1 cellular context compared by ENCODE assay signal in the genomic region with DNA sequence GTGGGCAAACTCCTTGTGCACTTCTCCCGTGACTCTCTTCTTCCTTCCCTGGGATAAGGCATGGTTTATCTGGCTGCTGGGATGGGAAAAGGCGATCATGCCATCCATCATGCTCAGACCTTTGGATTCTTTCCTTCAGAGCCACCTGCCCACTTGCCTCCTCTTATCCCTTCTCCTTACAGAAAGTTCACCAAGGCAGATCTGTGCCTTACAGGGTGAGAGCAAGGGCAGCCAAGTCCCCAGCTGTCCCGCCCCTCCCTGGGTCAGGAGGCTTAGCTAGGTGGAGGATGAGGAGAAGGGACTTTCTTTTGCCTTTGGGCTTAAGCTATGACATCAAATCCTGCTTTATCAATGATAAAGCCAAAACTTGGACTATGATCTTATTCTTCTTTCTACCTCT.
TF ChIP-seq lines count a peak whose summit lies in the region.

No MANE protein-coding gene starts in this region.

TF ChIP-seq in HepG2, 621 proteins besides CTCF, POLR2A, EP300 and RAD21:
- TF ChIP-seq, protein P1, sequence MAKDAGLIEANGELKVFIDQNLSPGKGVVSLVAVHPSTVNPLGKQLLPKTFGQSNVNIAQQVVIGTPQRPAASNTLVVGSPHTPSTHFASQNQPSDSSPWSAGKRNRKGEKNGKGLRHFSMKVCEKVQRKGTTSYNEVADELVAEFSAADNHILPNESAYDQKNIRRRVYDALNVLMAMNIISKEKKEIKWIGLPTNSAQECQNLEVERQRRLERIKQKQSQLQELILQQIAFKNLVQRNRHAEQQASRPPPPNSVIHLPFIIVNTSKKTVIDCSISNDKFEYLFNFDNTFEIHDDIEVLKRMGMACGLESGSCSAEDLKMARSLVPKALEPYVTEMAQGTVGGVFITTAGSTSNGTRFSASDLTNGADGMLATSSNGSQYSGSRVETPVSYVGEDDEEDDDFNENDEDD (CRISPR knock-in tag; IDR thresholded peaks at IDR 0.05; ENCODE audit: borderline replicate concordance): no peak
- TF ChIP-seq ZNF761 (CRISPR knock-in tag; conservative IDR thresholded peaks at IDR 0.05) (no peak), NFYC (CRISPR knock-in tag; IDR thresholded peaks at IDR 0.05) (no peak), ZBTB21 (CRISPR knock-in tag; IDR thresholded peaks at IDR 0.05) (no peak), KAT8 (CRISPR knock-in tag; IDR thresholded peaks at IDR 0.05) (no peak), ZNF709 (CRISPR knock-in tag; IDR thresholded peaks at IDR 0.05) (no peak)
